Comparison of ENCODE assay signal across 29 cellular contexts in genomic region chr10:133481086-133481643, GRCh38. TPM values are rescaled to one million over a fixed set of nuclear protein-coding genes. Genes with fewer than 3 reads are reported as not detected.
"Had no signal": no experiment of that assay in that cellular context is flagged by ENCODE, and none has a peak within 500 bp of the region (broad histone marks: within the 10 kb centered on the region; RNA-seq: fewer than 3 reads in every experiment).

No MANE protein-coding gene starts in this region.

- H3K27me3 Mint-ChIP-seq: activated naive CD8-positive, alpha-beta T cell treated with anti-CD3 and anti-CD28 coated beads for 36 hours had no signal

- H3K9me3 ChIP-seq: pancreas had no signal

- H3K4me1 Mint-ChIP-seq: activated naive CD8-positive, alpha-beta T cell treated with anti-CD3 and anti-CD28 coated beads for 36 hours; memory B cell had no signal

- H3K4me3 ChIP-seq: esophagus muscularis mucosa, pancreas, psoas muscle, right atrium auricular region, tibial artery had no signal

- FAIRE-seq: astrocyte, colon, endothelial cell of umbilical vein, frontal cortex, islet of Langerhans, pancreas, urothelium cell line had no signal

- H3K27me3 ChIP-seq: esophagus muscularis mucosa, pancreas, right atrium auricular region, tibial artery had no signal

- H3K36me3 ChIP-seq: esophagus muscularis mucosa, pancreas, right atrium auricular region had no signal

- ATAC-seq: activated T-cell treated with anti-CD3 and anti-CD28 coated beads, Interleukin-2, amount 50 U/mL, for 4 hours; left cardiac atrium; pancreas; psoas muscle had no signal

- H3K27ac ChIP-seq: esophagus muscularis mucosa, pancreas, psoas muscle, right atrium auricular region, tibial artery had no signal

- H3K27ac Mint-ChIP-seq: activated naive CD8-positive, alpha-beta T cell treated with anti-CD3 and anti-CD28 coated beads for 36 hours; activated T-helper 2 cell treated with anti-CD3 and anti-CD28 coated beads, Interferon-gamma antibody, Interleukin-2, Interleukin-4, amounts not matched to agents 10 μg/mL and 5 μg/mL and 100 μg/mL, durations not matched to agents 14 hours and 24 hours and 36 hours; memory B cell; natural killer cell treated with Interleukin-12 subunit alpha and Interleukin-12 subunit beta and Interleukin-15 and Interleukin-18, amount 100 ng/mL, for 72 hours; stimulated activated naive CD8-positive, alpha-beta T cell treated with anti-CD3 and anti-CD28 coated beads, Interleukin-15, Interleukin-2, amounts not matched to agents 100 ng/mL and 50 ng/mL, for 24 hours had no signal

- H3K4me3 Mint-ChIP-seq: activated naive CD8-positive, alpha-beta T cell treated with anti-CD3 and anti-CD28 coated beads for 36 hours; activated T-cell treated with anti-CD3 and anti-CD28 coated beads, Interleukin-2, amount 50 U/mL, for 4 hours; central memory CD8-positive, alpha-beta T cell; memory B cell; natural killer cell treated with Interleukin-12 subunit alpha and Interleukin-12 subunit beta and Interleukin-15 and Interleukin-18, amount 100 ng/mL, for 72 hours; stimulated activated naive CD8-positive, alpha-beta T cell treated with anti-CD3 and anti-CD28 coated beads, Interleukin-15, Interleukin-2, amounts not matched to agents 100 ng/mL and 50 ng/mL, for 24 hours had no signal

- DNase-seq: activated CD4-positive, alpha-beta T cell treated with anti-CD3 and anti-CD28 coated beads, Interleukin-2, amount 50 U/mL, for 1 hour; activated CD8-positive, alpha-beta memory T cell treated with anti-CD3 and anti-CD28 coated beads, Interleukin-2, amount 50 U/mL, for 48 hours; activated naive CD4-positive, alpha-beta T cell treated with Interleukin-2 at 50 U/mL for 16 hours; activated naive CD8-positive, alpha-beta T cell treated with anti-CD3 and anti-CD28 coated beads for 36 hours; activated T-cell treated with anti-CD3 and anti-CD28 coated beads, Interleukin-2, amount 50 U/mL, for 4 hours; effector memory CD4-positive, alpha-beta T cell; hypothalamus; left cardiac atrium; pancreas; psoas muscle; stimulated activated CD4-positive, alpha-beta T cell treated with anti-CD3 and anti-CD28 coated beads, Interleukin-4, amount 100 ng/mL, for 4 hours; substantia nigra; tibial artery had no signal

- H3K4me1 ChIP-seq: esophagus muscularis mucosa, pancreas, psoas muscle, right atrium auricular region, tibial artery had no signal

RNA-seq across cellular contexts. Expression of gene CYP2E1, which starts 46.0 kb away (rescaled TPM):
- total RNA-seq: activated naive CD8-positive, alpha-beta T cell treated with anti-CD3 and anti-CD28 coated beads for 36 hours; dermis microvascular lymphatic vessel endothelial cell; endothelial cell of umbilical vein had no signal

RNA-seq across cellular contexts. Expression of gene SPRN, which starts 56.7 kb away (rescaled TPM):
- total RNA-seq: activated CD8-positive, alpha-beta memory T cell treated with anti-CD3 and anti-CD28 coated beads for 36 hours; activated naive CD8-positive, alpha-beta T cell treated with anti-CD3 and anti-CD28 coated beads for 36 hours; activated T-cell treated with anti-CD3 and anti-CD28 coated beads, Interleukin-2, amount 50 U/mL, for 4 hours; activated T-helper 2 cell treated with anti-CD3 and anti-CD28 coated beads, Interferon-gamma antibody, Interleukin-2, Interleukin-4, amounts not matched to agents 10 μg/mL and 5 μg/mL and 100 μg/mL, durations not matched to agents 14 hours and 24 hours and 36 hours; dermis microvascular lymphatic vessel endothelial cell; left cardiac atrium; natural killer cell treated with Interleukin-12 subunit alpha and Interleukin-12 subunit beta and Interleukin-15 and Interleukin-18, amount 100 ng/mL, for 72 hours; psoas muscle; right atrium auricular region; T-helper 1 cell treated with Interleukin-12 subunit alpha and Interleukin-12 subunit beta and Interleukin-4 antibody, amounts not matched to agents 30 ng/mL and 1 ng/mL, for 36 hours had no signal
- polyA plus RNA-seq: endothelial cell of umbilical vein had no signal
